Comparison of ENCODE assay signal across 16 cellular contexts in the genomic region with DNA sequence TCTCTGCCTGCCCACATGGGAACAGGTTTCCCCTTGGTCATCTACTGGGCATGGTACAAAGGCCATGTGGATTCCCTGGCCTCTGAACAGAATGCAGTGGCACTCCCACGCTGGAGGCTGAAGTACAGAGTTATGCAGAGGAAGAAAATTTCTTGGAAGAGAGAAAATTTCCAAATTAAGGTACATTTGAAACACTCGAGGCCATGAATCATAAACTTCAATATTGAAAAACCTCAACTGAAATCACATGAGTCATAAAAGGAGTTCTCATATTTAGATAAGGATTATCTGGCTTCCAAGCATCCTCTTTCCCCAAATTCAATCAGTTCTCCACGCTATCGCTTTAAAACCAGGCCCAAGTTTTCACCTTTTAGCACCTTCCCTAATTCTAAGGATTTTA. TPM values are rescaled to one million over a fixed set of nuclear protein-coding genes. Genes with fewer than 3 reads are reported as not detected.
DNase-seq lines count a peak whose midpoint lies in the region; ATAC-seq, FAIRE-seq and TF ChIP-seq lines count a peak whose summit lies in the region.
"Had no signal": no experiment of that assay in that cellular context is flagged by ENCODE, and none has a peak within 500 bp of the region (broad histone marks: within the 10 kb centered on the region; RNA-seq: fewer than 3 reads in every experiment).

No MANE protein-coding gene starts in this region.

- CTCF ChIA-PET in A549 (lab: Yijun Ruan, JAX) = no interaction called here
- CTCF ChIA-PET in CD8-positive, alpha-beta T cell (lab: Charles Lee) = no interaction called here
- CTCF ChIA-PET in T-cell (lab: Charles Lee) = no interaction called here

- DNase-seq in A549 (ENCODE audit: low read depth in 1 of 2, low spot score in 1 of 2) = peak in 1 of 2 experiments; percentile 22
- peak; percentile 63 for DNase-seq in HCEC 1CT
- peak; percentile 65 for DNase-seq in adipocyte (ENCODE audit: low read depth)
- no peak for DNase-seq in right lobe of liver
- DNase-seq in CD8-positive, alpha-beta T cell = no peak
- DNase-seq in T-cell = no peak
- DNase-seq in NCI-H2107 (lab: John Stamatoyannopoulos, UW) = no peak
- DNase-seq: activated CD4-positive, alpha-beta T cell treated with anti-CD3 and anti-CD28 coated beads for 4 hours; activated effector memory CD4-positive, alpha-beta T cell treated with Interleukin-2 at 50 U/mL for 16 hours; C1 segment of cervical spinal cord; central memory CD4-positive, alpha-beta T cell; NCI-H1105; NCI-H446 had no signal

- no peak overlapping the region for H3K4me3 Mint-ChIP-seq in CD8-positive, alpha-beta T cell
- H3K4me3 Mint-ChIP-seq in T-cell = no peak overlapping the region

- H3K9me3 Mint-ChIP-seq in CD8-positive, alpha-beta T cell = peaks cover 3% of the 10 kb centered on the region
- H3K9me3 Mint-ChIP-seq in T-cell = peaks cover 0 to 2% (median 0%) of the 10 kb centered on the region in 3 donors

- no peak for TF ChIP-seq CTCF in A549 (IDR thresholded peaks at IDR 0.05)
- no peak for TF ChIP-seq CTCF in right lobe of liver (IDR thresholded peaks at IDR 0.05)
- TF ChIP-seq CTCF in CD8-positive, alpha-beta T cell (IDR thresholded peaks at IDR 0.05) = no peak

- peak; percentile 47 to 80; a peak in 4 of 6 replicates for ATAC-seq in A549
- peak in 3 of 4 donors; percentile 36 to 80 (median 42) for ATAC-seq in right lobe of liver
- ATAC-seq in CD8-positive, alpha-beta T cell = no peak
- ATAC-seq in T-cell (replicated peaks in 1 of 4) = no peak
- no peak for ATAC-seq in GM18907 (IDR thresholded peaks at IDR 0.05; ENCODE audit: unreplicated experiment)

- H3K36me3 ChIP-seq in adipocyte (ENCODE audit: control insufficient read depth, insufficient read depth, low read length, severe bottlenecking) (no peaks in the 10 kb centered on the region), right lobe of liver (no peaks in the 10 kb centered on the region)
- no peaks in the 10 kb centered on the region for H3K36me3 ChIP-seq in CD8-positive, alpha-beta T cell (ENCODE audit: insufficient read depth, low read length)
- H3K36me3 ChIP-seq: HAP-1 had no signal

- no peak for FAIRE-seq in A549 (lab: Jason Lieb, UNC)

- no peak for TF ChIP-seq POLR2A in A549 (IDR thresholded peaks at IDR 0.05; ENCODE audit: low read length)
- TF ChIP-seq POLR2A in right lobe of liver (IDR thresholded peaks at IDR 0.05) = no peak

- H3K9me3 ChIP-seq in A549 (no peaks in the 10 kb centered on the region), adipocyte (ENCODE audit: control insufficient read depth, low read length) (no peaks in the 10 kb centered on the region), right lobe of liver (no peaks in the 10 kb centered on the region)
- no peaks in the 10 kb centered on the region for H3K9me3 ChIP-seq in CD8-positive, alpha-beta T cell (ENCODE audit: low read length)
- H3K9me3 ChIP-seq: HAP-1 had no signal

- POLR2A ChIA-PET in A549 (lab: Yijun Ruan, JAX) (no interaction called here), T-cell (lab: Charles Lee) (no interaction called here)
- POLR2A ChIA-PET in CD8-positive, alpha-beta T cell (lab: Charles Lee) = no interaction called here

- peaks cover 20% of the 10 kb centered on the region for H3K36me3 Mint-ChIP-seq in CD8-positive, alpha-beta T cell
- peaks cover 25% of the 10 kb centered on the region for H3K36me3 Mint-ChIP-seq in T-cell

- H3K27me3 Mint-ChIP-seq in CD8-positive, alpha-beta T cell (ENCODE audit: low read depth) = no peaks in the 10 kb centered on the region
- H3K27me3 Mint-ChIP-seq in T-cell = no peaks in the 10 kb centered on the region

- H3K4me3 ChIP-seq in A549 (no peak overlapping the region), adipocyte (ENCODE audit: low read length) (no peak overlapping the region), right lobe of liver (no peak overlapping the region)
- H3K4me3 ChIP-seq in CD8-positive, alpha-beta T cell (ENCODE audit: low read depth, low read length) = no peak overlapping the region
- H3K4me3 ChIP-seq: HAP-1 had no signal

- no peak for TF ChIP-seq EP300 in A549 (IDR thresholded peaks at IDR 0.05)

- no peak overlapping the region for H3K27ac Mint-ChIP-seq in CD8-positive, alpha-beta T cell
- no peak overlapping the region for H3K27ac Mint-ChIP-seq in T-cell

- peak overlapping the region; percentile 53 for H3K4me2 ChIP-seq in A549

- H3K27ac ChIP-seq in A549 (peak overlapping the region; percentile 62 to 82), right lobe of liver (no peak overlapping the region)
- no peak overlapping the region for H3K27ac ChIP-seq in CD8-positive, alpha-beta T cell (ENCODE audit: low read depth, low read length)
- H3K27ac ChIP-seq: epithelial cell of prostate had no signal

- no peak overlapping the region for H3K9ac ChIP-seq in adipocyte (ENCODE audit: low read length)

- H3K4me1 ChIP-seq in A549 = peaks cover 25% of the 10 kb centered on the region
- peaks cover 4% of the 10 kb centered on the region for H3K4me1 ChIP-seq in adipocyte (ENCODE audit: control insufficient read depth, insufficient read depth, low read length)
- H3K4me1 ChIP-seq in right lobe of liver = peaks cover 0 to 10% (median 2%) of the 10 kb centered on the region in 4 donors
- H3K4me1 ChIP-seq in CD8-positive, alpha-beta T cell (ENCODE audit: insufficient read depth, low read length) = no peaks in the 10 kb centered on the region

- H3K4me1 Mint-ChIP-seq in CD8-positive, alpha-beta T cell (ENCODE audit: low read depth) = peaks cover 3% of the 10 kb centered on the region
- H3K4me1 Mint-ChIP-seq in T-cell = peaks cover 0 to 2% (median 0%) of the 10 kb centered on the region in 3 donors

- no peaks in the 10 kb centered on the region for H3K27me3 ChIP-seq in adipocyte (replicated peaks; ENCODE audit: control insufficient read depth, insufficient read depth, low read length)
- no peaks in the 10 kb centered on the region for H3K27me3 ChIP-seq in right lobe of liver
- no peaks in the 10 kb centered on the region for H3K27me3 ChIP-seq in CD8-positive, alpha-beta T cell (ENCODE audit: insufficient read depth, low read length)

- 21% methylated on average over 4 of the region's 4 CpGs for WGBS in A549 (ENCODE audit: missing lambda C conversion rate)
- WGBS in right lobe of liver (ENCODE audit: insufficient coverage, low coverage, low lambda C conversion rate, missing lambda C conversion rate) = 60% methylated on average over 4 of the region's 4 CpGs

- intact Hi-C loops in right lobe of liver (cut with DNase I) = no loop called here
- intact Hi-C loops in CD8-positive, alpha-beta T cell (cut with DNase I, micrococcal nuclease) = loop anchor here in 1 of 2 experiments (10.0 kb wide), 1 partner anchor 477 kb away; no protein-coding TSS in a partner anchor

- TF ChIP-seq RAD21 in A549 (conservative IDR thresholded peaks at IDR 0.05 in 1 of 2, IDR thresholded peaks at IDR 0.05 in 1 of 2) = no peak

TF ChIP-seq in A549, 52 proteins besides CTCF, POLR2A, EP300 and RAD21:
- TF ChIP-seq FOSL2 (IDR thresholded peaks at IDR 0.05) = peak; percentile 38; the same call in 1 of the 2 replicates
- TF ChIP-seq FOSL2 (CRISPR knock-in tag; IDR thresholded peaks at IDR 0.05) = peak; percentile 55
- TF ChIP-seq JUNB (IDR thresholded peaks at IDR 0.05) = 0 out of 2 replicates have a peak, but pooled peaks have one; percentile 45
- no peak for TF ChIP-seq SREBF2 (IDR thresholded peaks at IDR 0.05)
TF ChIP-seq in A549: peak in this region for 2.

RNA-seq across cellular contexts. Expression of gene TXK, which starts 28.1 kb away (rescaled TPM):
- 0.13 and 0.14 TPM in 2 replicates for polyA plus RNA-seq in A549 (2011; rRNA removed)
- 0.03 and 0.05 TPM in 2 replicates for polyA plus RNA-seq in A549 (2012; cell fraction: cytosol; rRNA removed)
- 0.08 and 0.38 TPM in 2 replicates for polyA plus RNA-seq in A549 (2012; cell fraction: nucleus; rRNA removed)
- 0.06 to 0.22 TPM (median 0.13 TPM) in 3 replicates for polyA plus RNA-seq in A549 (2017; fragmentation: RNase III; extraction: RNeasy Plus Mini Kit Qiagen cat#74134 plus additional on column Dnase treatment)
- polyA minus RNA-seq in A549 (2011; rRNA and poly(A)+ RNA removed) = 0.17 TPM in 1 of 2 replicates, not detected in the other
- 1 to 10 TPM in 5 of 6 experiments, under 1 TPM in 1; 0.62 to 2.5 (median 1.5) TPM for total RNA-seq in right lobe of liver
- 10 to 100 TPM; 57.3 to 66.3 TPM for total RNA-seq in CD8-positive, alpha-beta T cell
- total RNA-seq in T-cell = 100 to 1,000 TPM in 1 of 5 donors, 10 to 100 TPM in 4; 55.3 to 161 (median 77.9) TPM

Comparison
In these comparisons a context has a peak if more than half of its experiments do, and no peak if none do; other contexts are left out.
1. ATAC-seq: peak in A549 (2 of 2) and right lobe of liver (3 of 4); none in CD8-positive, alpha-beta T cell (single experiment), T-cell (0 of 4) and GM18907 (single experiment).
2. DNase-seq: peak in HCEC 1CT (single experiment) and adipocyte (single experiment); none in right lobe of liver (0 of 3), CD8-positive, alpha-beta T cell (0 of 7), T-cell (0 of 34) and NCI-H2107 (single experiment).
3. H3K27ac ChIP-seq: peak in A549 (2 of 2); none in right lobe of liver (0 of 3) and CD8-positive, alpha-beta T cell (single experiment).
4. RNA of gene TXK, which starts 28.1 kb away (total RNA-seq): 55.3 to 161 TPM in T-cell and 57.3 to 66.3 TPM in CD8-positive, alpha-beta T cell; 0.62 to 2.5 TPM in right lobe of liver; every median in the first group is over 10 times any median in the second.